Comparison of ENCODE assay signal across 17 cellular contexts in the genomic region with DNA sequence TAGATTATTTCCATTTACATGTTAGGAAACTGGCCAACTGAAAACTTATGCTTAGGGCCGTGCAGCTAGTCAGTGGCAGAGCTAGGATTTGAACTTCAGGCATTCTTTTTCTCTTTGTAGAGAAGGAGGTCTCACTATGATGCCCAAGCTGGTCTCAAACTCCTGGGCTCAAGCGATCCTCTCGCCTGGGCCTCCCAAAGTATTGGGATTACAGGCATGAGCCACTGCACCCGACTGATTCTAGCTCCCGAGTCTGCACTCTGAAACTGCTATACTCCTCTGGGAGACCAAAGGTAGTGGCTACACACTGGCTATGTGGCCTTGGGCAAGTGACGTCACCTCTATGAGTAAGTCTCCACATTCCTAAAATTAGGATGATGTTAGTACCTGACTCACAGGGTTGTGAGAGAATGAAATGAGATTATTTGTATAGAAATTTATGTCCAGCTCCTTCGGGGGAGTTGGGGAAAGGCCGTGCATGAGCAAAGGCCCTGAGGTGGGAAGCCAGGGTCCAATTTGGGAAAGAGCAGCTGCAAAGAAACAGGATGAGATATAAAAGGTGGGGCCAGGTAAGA. TPM values are rescaled to one million over a fixed set of nuclear protein-coding genes. Genes with fewer than 3 reads are reported as not detected.
DNase-seq lines count a peak whose midpoint lies in the region; ATAC-seq and TF ChIP-seq lines count a peak whose summit lies in the region.
"Had no signal": no experiment of that assay in that cellular context is flagged by ENCODE, and none has a peak within 500 bp of the region (broad histone marks: within the 10 kb centered on the region; RNA-seq: fewer than 3 reads in every experiment).

No MANE protein-coding gene starts in this region.

- ATAC-seq in T-helper 17 cell = no peak

- no peaks in the 10 kb centered on the region for H3K27me3 Mint-ChIP-seq in T-helper 17 cell
- H3K27me3 Mint-ChIP-seq: activated T-cell treated with anti-CD3 and anti-CD28 coated beads, Interleukin-2, amount 50 U/mL, for 24 hours; B cell had no signal

- WGBS in adrenal gland, 4 donors = 42 to 63% (median 63%) methylated on average over 6 to 8 of the region's 8 CpGs

- no peak overlapping the region for H3K4me3 ChIP-seq in adrenal gland
- H3K4me3 ChIP-seq: suprapubic skin had no signal

- H3K9me3 ChIP-seq in adrenal gland (replicated peaks in 1 of 3) (no peaks in the 10 kb centered on the region), T-helper 17 cell (ENCODE audit: control insufficient read depth, low read length, poor library complexity, severe bottlenecking) (no peaks in the 10 kb centered on the region)
- H3K9me3 ChIP-seq: suprapubic skin had no signal

- peaks cover 0 to 74% of the 10 kb centered on the region in 2 donors for H3K36me3 ChIP-seq in adrenal gland (replicated peaks in 1 of 2)

- TF ChIP-seq POLR2A in adrenal gland (IDR thresholded peaks at IDR 0.05) = peak; percentile 40 to 90

- peaks cover 1% of the 10 kb centered on the region for H3K4me1 Mint-ChIP-seq in T-helper 17 cell

- H3K4me3 Mint-ChIP-seq in T-helper 17 cell = no peak overlapping the region
- H3K4me3 Mint-ChIP-seq: activated T-cell treated with anti-CD3 and anti-CD28 coated beads, Interleukin-2, amount 50 U/mL, for 24 hours; B cell; immature natural killer cell had no signal

- intact Hi-C loops in adrenal gland (cut with DNase I) = no loop called here

- DNase-seq in AG08395 (ENCODE audit: low spot score) (peak; percentile 71), HPDE6-E6E7 (ENCODE audit: extremely low spot score) (peak; percentile 95), adrenal gland (peak; percentile 81 to 94 (median 91)), glomerular visceral epithelial cell (ENCODE audit: extremely low spot score) (peak; percentile 76), substantia nigra (lab: John Stamatoyannopoulos, UW) (no peak), occipital lobe (lab: John Stamatoyannopoulos, UW) (no peak), T-helper 17 cell (no peak)
- DNase-seq in activated naive CD4-positive, alpha-beta T cell treated with anti-CD3 and anti-CD28 coated beads, Interleukin-2, amount 50 U/mL, for 16 hours = no peak
- DNase-seq: activated CD4-positive, alpha-beta T cell treated with anti-CD3 and anti-CD28 coated beads for 48 hours; activated T-cell treated with anti-CD3 and anti-CD28 coated beads, Interleukin-2, amount 50 U/mL, for 24 hours; DMS53; immature natural killer cell; NCI-H1417 treated with DMSO at 0.1 percent for 48 hours; RPMI8226 had no signal

- no peak for TF ChIP-seq CTCF in adrenal gland (IDR thresholded peaks at IDR 0.05)

- H3K27ac ChIP-seq in adrenal gland = peak overlapping the region; percentile 75 to 90 (median 87)
- H3K27ac ChIP-seq in substantia nigra (ENCODE audit: low read depth, low read length, poor library complexity, severe bottlenecking) = no peak overlapping the region
- H3K27ac ChIP-seq: suprapubic skin had no signal

- no peaks in the 10 kb centered on the region for H3K27me3 ChIP-seq in adrenal gland
- H3K27me3 ChIP-seq: suprapubic skin had no signal

- H3K27ac Mint-ChIP-seq in T-helper 17 cell = no peak overlapping the region
- H3K27ac Mint-ChIP-seq: activated T-cell treated with anti-CD3 and anti-CD28 coated beads, Interleukin-2, amount 50 U/mL, for 24 hours; B cell; immature natural killer cell had no signal

- no peaks in the 10 kb centered on the region for H3K36me3 Mint-ChIP-seq in T-helper 17 cell (ENCODE audit: low read depth)

- H3K4me1 ChIP-seq in adrenal gland (replicated peaks in 1 of 2) = peaks cover 8 to 22% of the 10 kb centered on the region in 2 donors

RNA-seq across cellular contexts. Expression of gene PLTP, which starts 6.4 kb away (rescaled TPM):
- total RNA-seq in adrenal gland (1,000 to 10,000 TPM in 2 of 8 donors, 100 to 1,000 TPM in 6; 225 to 1,158 (median 552) TPM), occipital lobe (19.0 TPM), T-helper 17 cell (1 to 10 TPM in 1 of 2 donors, not detected in 1; 1.5 TPM)
- polyA plus RNA-seq in adrenal gland = 100 to 1,000 TPM; 126 to 366 (median 157) TPM

RNA-seq across cellular contexts. Expression of gene CTSA, which starts 14.5 kb away (rescaled TPM):
- total RNA-seq in adrenal gland (100 to 1,000 TPM; 306 to 776 (median 549) TPM), occipital lobe (15.8 TPM), T-helper 17 cell (100 to 1,000 TPM; 121 to 200 TPM)
- 100 to 1,000 TPM; 517 to 854 (median 731) TPM for polyA plus RNA-seq in adrenal gland

RNA-seq across cellular contexts. Expression of gene NEURL2, which starts 14.6 kb away (rescaled TPM):
- total RNA-seq in adrenal gland (10 to 100 TPM in 6 of 8 donors, 1 to 10 TPM in 2; 6.0 to 36.4 (median 16.0) TPM), occipital lobe (2.8 TPM), T-helper 17 cell (1 to 10 TPM; 1.5 to 2.1 TPM)
- polyA plus RNA-seq in adrenal gland = 10 to 100 TPM in 1 of 3 donors, 1 to 10 TPM in 2; 1.0 to 19.1 (median 7.2) TPM

RNA-seq across cellular contexts. Expression of gene SPATA25, which starts 18.2 kb away (rescaled TPM):
- total RNA-seq in adrenal gland (10 to 100 TPM in 1 of 8 donors, 1 to 10 TPM in 5, under 1 TPM in 1, not detected in 1; 0.35 to 12.5 (median 2.9) TPM), occipital lobe (1.7 TPM), T-helper 17 cell (1 to 10 TPM in 1 of 2 donors, under 1 TPM in 1; 0.94 to 1.3 TPM)
- 1 to 10 TPM in 1 of 3 donors, under 1 TPM in 2; 0.29 to 3.5 (median 0.57) TPM for polyA plus RNA-seq in adrenal gland
- total RNA-seq: NCI-H460 had no signal
- polyA plus RNA-seq: immature natural killer cell had no signal

RNA-seq across cellular contexts. Expression of gene ZSWIM1, which starts 24.6 kb away (rescaled TPM):
- total RNA-seq in adrenal gland (10 to 100 TPM; 15.9 to 22.1 (median 19.9) TPM), occipital lobe (5.5 TPM), T-helper 17 cell (10 to 100 TPM in 1 of 2 donors, 1 to 10 TPM in 1; 8.0 to 10.2 TPM)
- polyA plus RNA-seq in adrenal gland = 10 to 100 TPM in 1 of 3 donors, 1 to 10 TPM in 2; 4.2 to 19.2 (median 5.6) TPM

Comparison
In these comparisons a context has a peak if more than half of its experiments do, and no peak if none do; other contexts are left out.
1. DNase-seq: peak in AG08395 (single experiment), HPDE6-E6E7 (single experiment), adrenal gland (7 of 7) and glomerular visceral epithelial cell (single experiment); none in substantia nigra (0 of 49), occipital lobe (single experiment), activated naive CD4-positive, alpha-beta T cell treated with anti-CD3 and anti-CD28 coated beads, Interleukin-2, amount 50 U/mL, for 16 hours (single experiment) and T-helper 17 cell (0 of 3).
2. RNA of gene PLTP, which starts 6.4 kb away (total RNA-seq): 225 to 1,158 TPM in adrenal gland; 19.0 TPM in occipital lobe (single experiment) and 1.5 TPM in T-helper 17 cell; every median in the first group is over 10 times any median in the second.